In the genomic region with DNA sequence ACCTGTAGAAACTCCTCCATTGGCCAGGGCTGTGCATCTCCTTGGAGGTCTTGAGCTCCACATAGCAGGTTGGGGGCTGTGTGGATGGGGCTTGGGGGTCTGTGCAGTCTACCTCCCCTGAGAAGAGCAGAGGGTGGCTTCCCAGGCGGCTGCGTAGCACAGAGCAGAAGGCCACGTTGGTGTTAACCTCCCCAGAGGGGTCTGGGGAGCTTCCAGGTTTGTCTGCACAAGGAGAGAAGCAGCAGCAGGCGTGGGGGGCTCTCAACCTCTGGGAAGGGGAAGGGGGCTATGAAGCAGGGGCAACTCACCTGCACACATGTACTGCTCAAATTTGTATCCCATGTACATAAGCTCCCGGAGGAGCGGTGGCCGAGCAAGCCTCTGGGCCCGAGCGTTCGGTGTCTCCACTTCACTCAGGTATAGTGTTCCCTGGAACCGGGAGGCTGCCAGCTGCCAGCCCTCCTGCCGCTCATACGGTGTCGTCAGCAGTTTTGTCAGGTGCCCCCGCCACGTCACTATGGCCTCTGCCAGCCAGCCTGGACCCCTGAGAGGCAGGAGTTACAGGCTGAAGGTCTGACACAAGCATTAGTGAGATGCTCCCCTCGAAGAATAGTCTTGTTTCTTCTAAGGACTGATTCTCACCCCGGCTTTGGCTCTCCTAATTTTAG, we compare ENCODE assay signal across 8 cellular contexts. TPM values are rescaled to one million over a fixed set of nuclear protein-coding genes. Genes with fewer than 3 reads are reported as not detected.
DNase-seq lines count a peak whose midpoint lies in the region; ATAC-seq, FAIRE-seq and TF ChIP-seq lines count a peak whose summit lies in the region.

No MANE protein-coding gene starts in this region.

- peak overlapping the region; percentile 95 for H3K4me3 ChIP-seq in neural cell (ENCODE audit: low read length)

- no peaks in the 10 kb centered on the region for H4K20me1 ChIP-seq in neural cell (ENCODE audit: insufficient read depth)

- DNase-seq in GM12891 (ENCODE audit: insufficient read length, low spot score) (no peak), NCI-H2196 treated with DMSO at 0.1 percent for 48 hours (lab: John Stamatoyannopoulos, UW; ENCODE audit: unreplicated experiment) (peak; percentile 58), cerebellum (ENCODE audit: low spot score) (peak; percentile 46), NAMALWA (ENCODE audit: low spot score) (no peak)

- H3K27ac ChIP-seq in neural cell (ENCODE audit: low read length): peak overlapping the region; percentile 98

- peaks cover 22% of the 10 kb centered on the region for H3K79me2 ChIP-seq in neural cell (replicated peaks; ENCODE audit: insufficient read depth, low read length)

- H3K9ac ChIP-seq in neural cell (ENCODE audit: low read length): peak overlapping the region; percentile 93

- no peak for TF ChIP-seq RAD21 in neural cell (conservative IDR thresholded peaks at IDR 0.05)

- TF ChIP-seq CTCF in neural cell (IDR thresholded peaks at IDR 0.05; ENCODE audit: poor library complexity, severe bottlenecking): no peak

- no peaks in the 10 kb centered on the region for H3K9me3 ChIP-seq in neural cell (ENCODE audit: low read length)

- peak overlapping the region; percentile 49 for H3K4me2 ChIP-seq in neural cell (ENCODE audit: low read length)

- no peaks in the 10 kb centered on the region for H3K27me3 ChIP-seq in neural cell (ENCODE audit: insufficient read depth, low read depth, low read length)

- no peak for TF ChIP-seq EP300 in neural cell (conservative IDR thresholded peaks at IDR 0.05; ENCODE audit: poor library complexity, severe bottlenecking)

- H3F3A ChIP-seq in neural cell (ENCODE audit: insufficient read depth, low read length, poor library complexity, severe bottlenecking): no peaks in the 10 kb centered on the region

- H3K9me2 ChIP-seq in neural cell (ENCODE audit: insufficient read depth, low read length): no peaks in the 10 kb centered on the region

- no peaks in the 10 kb centered on the region for H3K36me3 ChIP-seq in neural cell (ENCODE audit: insufficient read depth, low read length)

- H2AFZ ChIP-seq in neural cell (ENCODE audit: low read depth, low read length): no peak overlapping the region

- no peak for TF ChIP-seq POLR2A in GM12891 (IDR thresholded peaks at IDR 0.05; ENCODE audit: low read depth, low read length)

- ATAC-seq in GM19455 (IDR thresholded peaks at IDR 0.05; ENCODE audit: unreplicated experiment) (no peak), HG02798 (IDR thresholded peaks at IDR 0.05; ENCODE audit: poor library complexity, unreplicated experiment) (no peak), GM21619 (IDR thresholded peaks at IDR 0.05; ENCODE audit: unreplicated experiment) (no peak)

- FAIRE-seq in GM12891 (lab: Jason Lieb, UNC): no peak

TF ChIP-seq in GM12891, 5 proteins besides CTCF, POLR2A, EP300 and RAD21:
- TF ChIP-seq PAX5 (IDR thresholded peaks at IDR 0.05; ENCODE audit: insufficient read depth, low read length, severe bottlenecking) (no peak), POLR2AphosphoS5 (IDR thresholded peaks at IDR 0.05; ENCODE audit: low read depth, low read length) (0 out of 2 replicates have a peak, but pooled peaks have one; percentile 12)

TF ChIP-seq in neural cell, 6 proteins besides CTCF, POLR2A, EP300 and RAD21:
- TF ChIP-seq EZH2 (IDR thresholded peaks at IDR 0.05; ENCODE audit: borderline replicate concordance, insufficient read depth, low read length, poor library complexity, severe bottlenecking): no peak
- TF ChIP-seq MXI1 (conservative IDR thresholded peaks at IDR 0.05; ENCODE audit: poor library complexity, severe bottlenecking): no peak

RNA-seq across cellular contexts. Expression of gene DXO, which starts 1.2 kb away (rescaled TPM):
- polyA plus RNA-seq in GM12891 (2012; ENCODE audit: low read depth, missing spikeins): 18.7 TPM
- total RNA-seq in cerebellum: 7.7 TPM
- 20.0 and 29.2 TPM in 2 replicates for polyA plus RNA-seq in neural cell
- polyA minus RNA-seq in neural cell: 13.8 and 18.3 TPM in 2 replicates

RNA-seq across cellular contexts. Expression of gene C4A, which starts 11.1 kb away (rescaled TPM):
- polyA plus RNA-seq in GM12891 (2012; ENCODE audit: low read depth, missing spikeins): 2.7 TPM
- total RNA-seq in cerebellum: 13.5 TPM
- polyA plus RNA-seq in neural cell: 4.4 and 7.2 TPM in 2 replicates
- polyA minus RNA-seq in neural cell: 7.1 TPM in 2 replicates

RNA-seq across cellular contexts. Expression of gene SKIC2, which starts 11.8 kb away (rescaled TPM):
- polyA plus RNA-seq in GM12891 (2012; ENCODE audit: low read depth, missing spikeins): 48.3 TPM
- total RNA-seq in cerebellum: 37.8 TPM
- 48.2 and 51.7 TPM in 2 replicates for polyA plus RNA-seq in neural cell
- 45.5 and 46.0 TPM in 2 replicates for polyA minus RNA-seq in neural cell

RNA-seq across cellular contexts. Expression of gene NELFE, which starts 12.0 kb away (rescaled TPM):
- polyA plus RNA-seq in GM12891 (2012; ENCODE audit: low read depth, missing spikeins): 54.2 TPM
- 25.6 TPM for total RNA-seq in cerebellum
- 103 and 117 TPM in 2 replicates for polyA plus RNA-seq in neural cell
- polyA minus RNA-seq in neural cell: 59.7 and 63.5 TPM in 2 replicates

RNA-seq across cellular contexts. Expression of gene CFB, which starts 24.8 kb away (rescaled TPM):
- polyA plus RNA-seq in GM12891 (2012; ENCODE audit: low read depth, missing spikeins): 0.32 TPM
- total RNA-seq in cerebellum: 2.2 TPM
- polyA plus RNA-seq in neural cell: 0.97 TPM in 1 of 2 replicates, not detected in the other
- polyA minus RNA-seq in neural cell: 0.49 and 0.58 TPM in 2 replicates

Comparison
In these comparisons a context has a peak if more than half of its experiments do, and no peak if none do; other contexts are left out.
1. DNase-seq: peak in NCI-H2196 treated with DMSO at 0.1 percent for 48 hours (single experiment) and cerebellum (single experiment); none in GM12891 (single experiment) and NAMALWA (single experiment).